ENCODE assay signal across 15 cellular contexts in genomic region chr9:1759009-1759408, GRCh38.
DNase-seq lines count a peak whose midpoint lies in the region; ATAC-seq, FAIRE-seq and TF ChIP-seq lines count a peak whose summit lies in the region.
"Had no signal": no experiment of that assay in that cellular context is flagged by ENCODE, and none has a peak within 500 bp of the region (broad histone marks: within the 10 kb centered on the region; RNA-seq: fewer than 3 reads in every experiment).

No MANE protein-coding gene starts in this region.

- FAIRE-seq in GM12891 (lab: Jason Lieb, UNC), result peak; percentile 98

- no peaks in the 10 kb centered on the region for H3K9me3 Mint-ChIP-seq in activated T-helper 17 cell treated with anti-CD3 and anti-CD28 coated beads, Interleukin-2, amount 50 U/mL, for 72 hours
- H3K9me3 Mint-ChIP-seq in nephron progenitor cell, result peaks cover 33% of the 10 kb centered on the region
- H3K9me3 Mint-ChIP-seq: activated CD4-positive, alpha-beta memory T cell treated with anti-CD3 and anti-CD28 coated beads, Interleukin-2, amount 10 ng/mL, durations not matched to agents 7 days and 5 days had no signal

- no peak for TF ChIP-seq CTCF in Peyer's patch (IDR thresholded peaks at IDR 0.05)
- TF ChIP-seq CTCF in nephron progenitor cell (IDR thresholded peaks at IDR 0.05), result no peak

- ATAC-seq in GM19438 (IDR thresholded peaks at IDR 0.05; ENCODE audit: low read depth, unreplicated experiment) (peak; percentile 78), HG02981 (IDR thresholded peaks at IDR 0.05; ENCODE audit: unreplicated experiment) (peak; percentile 70)
- ATAC-seq in activated T-helper 17 cell treated with anti-CD3 and anti-CD28 coated beads, Interleukin-2, amount 50 U/mL, for 72 hours (replicated peaks), result no peak
- ATAC-seq: effector memory CD8-positive, alpha-beta T cell; upper lobe of right lung had no signal

- H3K4me1 Mint-ChIP-seq in activated T-helper 17 cell treated with anti-CD3 and anti-CD28 coated beads, Interleukin-2, amount 50 U/mL, for 72 hours, result no peaks in the 10 kb centered on the region
- no peaks in the 10 kb centered on the region for H3K4me1 Mint-ChIP-seq in nephron progenitor cell
- H3K4me1 Mint-ChIP-seq: mesothelial cell of epicardium had no signal

- no peaks in the 10 kb centered on the region for H3K36me3 Mint-ChIP-seq in activated T-helper 17 cell treated with anti-CD3 and anti-CD28 coated beads, Interleukin-2, amount 50 U/mL, for 72 hours (ENCODE audit: low read depth)
- H3K36me3 Mint-ChIP-seq in nephron progenitor cell (ENCODE audit: low read depth), result no peaks in the 10 kb centered on the region
- H3K36me3 Mint-ChIP-seq: mesothelial cell of epicardium had no signal

- H3K27ac ChIP-seq in Peyer's patch, result no peak overlapping the region
- H3K27ac ChIP-seq: upper lobe of right lung had no signal

- H3K27me3 ChIP-seq in Peyer's patch, result no peaks in the 10 kb centered on the region
- H3K27me3 ChIP-seq: upper lobe of right lung had no signal

- TF ChIP-seq POLR2A in GM12891 (IDR thresholded peaks at IDR 0.05; ENCODE audit: low read depth, low read length) (no peak), Peyer's patch (IDR thresholded peaks at IDR 0.05) (no peak)

- no peak overlapping the region for H3K4me3 ChIP-seq in Peyer's patch
- H3K4me3 ChIP-seq: upper lobe of right lung had no signal

- H3K27ac Mint-ChIP-seq in activated T-helper 17 cell treated with anti-CD3 and anti-CD28 coated beads, Interleukin-2, amount 50 U/mL, for 72 hours, result no peak overlapping the region
- no peak overlapping the region for H3K27ac Mint-ChIP-seq in nephron progenitor cell
- H3K27ac Mint-ChIP-seq: activated CD4-positive, alpha-beta memory T cell treated with anti-CD3 and anti-CD28 coated beads, Interleukin-2, amount 10 ng/mL, durations not matched to agents 7 days and 5 days; effector memory CD8-positive, alpha-beta T cell; mesothelial cell of epicardium had no signal

- peaks cover 8% of the 10 kb centered on the region for H3K27me3 Mint-ChIP-seq in activated T-helper 17 cell treated with anti-CD3 and anti-CD28 coated beads, Interleukin-2, amount 50 U/mL, for 72 hours
- H3K27me3 Mint-ChIP-seq in nephron progenitor cell (ENCODE audit: low read depth, poor library complexity), result peaks cover 10% of the 10 kb centered on the region
- H3K27me3 Mint-ChIP-seq: activated CD4-positive, alpha-beta memory T cell treated with anti-CD3 and anti-CD28 coated beads, Interleukin-2, amount 10 ng/mL, durations not matched to agents 7 days and 5 days had no signal

- peak; percentile 20 for DNase-seq in GM12891 (ENCODE audit: insufficient read length, low spot score)
- DNase-seq in Peyer's patch, result peak in 2 of 3 donors; percentile 64 to 72
- DNase-seq in dedifferentiated amniotic fluid mesenchymal stem cell (ENCODE audit: extremely low spot score), result no peak
- DNase-seq in nephron progenitor cell, result no peak
- no peak for DNase-seq in SKM-1 treated with dmso at 0.1 percent for 144 hours (lab: John Stamatoyannopoulos, UW; ENCODE audit: unreplicated experiment)
- DNase-seq: activated CD4-positive, alpha-beta memory T cell treated with anti-CD3 and anti-CD28 coated beads, Interleukin-2, amount 10 ng/mL, durations not matched to agents 7 days and 5 days; amniotic stem cell; effector memory CD8-positive, alpha-beta T cell; Kasumi-1; NCI-H524 treated with DMSO at 0.1 percent for 48 hours; upper lobe of right lung had no signal

- H3K9me3 ChIP-seq in Peyer's patch, result no peaks in the 10 kb centered on the region
- H3K9me3 ChIP-seq: upper lobe of right lung had no signal

- H3K4me1 ChIP-seq in Peyer's patch, result no peaks in the 10 kb centered on the region
- H3K4me1 ChIP-seq: upper lobe of right lung had no signal

- H3K36me3 ChIP-seq in Peyer's patch, result no peaks in the 10 kb centered on the region
- H3K36me3 ChIP-seq: upper lobe of right lung had no signal

- H3K4me3 Mint-ChIP-seq in activated T-helper 17 cell treated with anti-CD3 and anti-CD28 coated beads, Interleukin-2, amount 50 U/mL, for 72 hours, result no peak overlapping the region
- no peak overlapping the region for H3K4me3 Mint-ChIP-seq in nephron progenitor cell
- H3K4me3 Mint-ChIP-seq: activated CD4-positive, alpha-beta memory T cell treated with anti-CD3 and anti-CD28 coated beads, Interleukin-2, amount 10 ng/mL, durations not matched to agents 7 days and 5 days; effector memory CD8-positive, alpha-beta T cell; mesothelial cell of epicardium had no signal

TF ChIP-seq in GM12891, 5 proteins besides CTCF, POLR2A, EP300 and RAD21:
- TF ChIP-seq PAX5 (IDR thresholded peaks at IDR 0.05; ENCODE audit: insufficient read depth, low read length, severe bottlenecking) (no peak), SPI1 (IDR thresholded peaks at IDR 0.05; ENCODE audit: low read depth, low read length) (no peak), POLR2AphosphoS5 (IDR thresholded peaks at IDR 0.05; ENCODE audit: low read depth, low read length) (no peak), POU2F2 (IDR thresholded peaks at IDR 0.05; ENCODE audit: low read depth, low read length) (no peak), TAF1 (IDR thresholded peaks at IDR 0.05; ENCODE audit: low read depth, low read length) (peak; percentile 25; the same call in 1 of the 2 replicates)
TF ChIP-seq in GM12891: peak in this region for 1.

Comparison
In these comparisons a context has a peak if more than half of its experiments do, and no peak if none do; other contexts are left out.
1. DNase-seq: peak in GM12891 (single experiment) and Peyer's patch (2 of 3); none in dedifferentiated amniotic fluid mesenchymal stem cell (single experiment), nephron progenitor cell (single experiment) and SKM-1 treated with dmso at 0.1 percent for 144 hours (single experiment).